Comparison of ENCODE assay signal across 1 cellular context in genomic region chr1:25760871-25761270, GRCh38.
A peak's percentile ranks its signal among the peaks of the same experiment; 100 is the strongest.
TF ChIP-seq lines count a peak whose summit lies in the region.

No MANE protein-coding gene starts in this region.

TF ChIP-seq in K562, 482 proteins besides CTCF, POLR2A, EP300 and RAD21 (continued from another document and continues in another):
- peak; percentile 47; the same call in 1 of the 2 replicates for TF ChIP-seq TFAP4 (CRISPR knock-in tag; IDR thresholded peaks at IDR 0.05; ENCODE audit: borderline replicate concordance)
- TF ChIP-seq ILF3 (IDR thresholded peaks at IDR 0.05; ENCODE audit: borderline replicate concordance): no peak
- TF ChIP-seq ARID1B (IDR thresholded peaks at IDR 0.05): peak; percentile 96
- no peak for TF ChIP-seq ZNF740 (CRISPR knock-in tag; IDR thresholded peaks at IDR 0.05)
- TF ChIP-seq ZNF740 (tag; IDR thresholded peaks at IDR 0.05): no peak
- TF ChIP-seq HLTF (IDR thresholded peaks at IDR 0.05): peak; percentile 69; the same call in 1 of the 2 replicates
- no peak for TF ChIP-seq ZNF583 (CRISPR knock-in tag; IDR thresholded peaks at IDR 0.05)
- no peak for TF ChIP-seq ZNF146 (CRISPR knock-in tag; IDR thresholded peaks at IDR 0.05; ENCODE audit: unreplicated experiment)
- TF ChIP-seq MCM2 (IDR thresholded peaks at IDR 0.05; ENCODE audit: low read depth): no peak
- no peak for TF ChIP-seq ZNF217 (CRISPR knock-in tag; IDR thresholded peaks at IDR 0.05)
- TF ChIP-seq ZNF699 (CRISPR knock-in tag; IDR thresholded peaks at IDR 0.05; ENCODE audit: insufficient replicate concordance): no peak
- TF ChIP-seq ZNF778 (CRISPR knock-in tag; IDR thresholded peaks at IDR 0.05): no peak
- TF ChIP-seq MYC (IDR thresholded peaks at IDR 0.05; ENCODE audit: low read depth, low read length): no peak
- TF ChIP-seq MYC (CRISPR knock-in tag; IDR thresholded peaks at IDR 0.05; ENCODE audit: borderline replicate concordance, low read depth): no peak
- TF ChIP-seq ZNF175 (CRISPR knock-in tag; IDR thresholded peaks at IDR 0.05; ENCODE audit: low read depth): peak; percentile 75
- TF ChIP-seq THRB (CRISPR knock-in tag; conservative IDR thresholded peaks at IDR 0.05): no peak
- TF ChIP-seq RREB1 (CRISPR knock-in tag; IDR thresholded peaks at IDR 0.05): no peak
- no peak for TF ChIP-seq ZKSCAN3 (CRISPR knock-in tag; IDR thresholded peaks at IDR 0.05)
- TF ChIP-seq ZKSCAN1 (IDR thresholded peaks at IDR 0.05; ENCODE audit: low read depth, low read length): no peak
- TF ChIP-seq MTA2 (IDR thresholded peaks at IDR 0.05; ENCODE audit: low read depth): peak; percentile 93
- no peak for TF ChIP-seq DEAF1 (CRISPR knock-in tag; IDR thresholded peaks at IDR 0.05)
- TF ChIP-seq ZNF639 (CRISPR knock-in tag; conservative IDR thresholded peaks at IDR 0.05 in 1 of 2, IDR thresholded peaks at IDR 0.05 in 1 of 2): peak in 1 of 2 experiments; percentile 76; a peak in 2 of 4 replicates
- TF ChIP-seq TFE3 (CRISPR knock-in tag; IDR thresholded peaks at IDR 0.05): no peak
- TF ChIP-seq TEAD2 (tag; IDR thresholded peaks at IDR 0.05): no peak
- TF ChIP-seq ESRRA (IDR thresholded peaks at IDR 0.05; ENCODE audit: borderline replicate concordance, low read depth): no peak; the same call in 1 of the 2 replicates
- TF ChIP-seq ZNF507 (tag; conservative IDR thresholded peaks at IDR 0.05): no peak
- TF ChIP-seq RBBP5 (IDR thresholded peaks at IDR 0.05; ENCODE audit: borderline replicate concordance, insufficient read depth, low read length, poor library complexity, severe bottlenecking): no peak
- no peak for TF ChIP-seq ATF3 (IDR thresholded peaks at IDR 0.05)
- no peak for TF ChIP-seq ATF3 (CRISPR knock-in tag; conservative IDR thresholded peaks at IDR 0.05)
- no peak for TF ChIP-seq MCM7 (IDR thresholded peaks at IDR 0.05)
- no peak for TF ChIP-seq SAP30 (IDR thresholded peaks at IDR 0.05; ENCODE audit: borderline replicate concordance, insufficient read depth, low read depth, low read length, poor library complexity, severe bottlenecking)
- no peak for TF ChIP-seq HNRNPL (IDR thresholded peaks at IDR 0.05; ENCODE audit: low read depth, low read length)
- no peak for TF ChIP-seq ZNF280B (CRISPR knock-in tag; IDR thresholded peaks at IDR 0.05)
- no peak for TF ChIP-seq ETV1 (tag; conservative IDR thresholded peaks at IDR 0.05; ENCODE audit: low read depth)
- no peak for TF ChIP-seq TSHZ1 (CRISPR knock-in tag; IDR thresholded peaks at IDR 0.05)
- TF ChIP-seq ZBTB49 (CRISPR knock-in tag; IDR thresholded peaks at IDR 0.05; ENCODE audit: borderline replicate concordance): no peak
- no peak for TF ChIP-seq CAMTA2 (CRISPR knock-in tag; conservative IDR thresholded peaks at IDR 0.05)
